Comparison of ENCODE assay signal across 25 cellular contexts in genomic region chr17:16504974-16505373, GRCh38. TPM values are rescaled to one million over a fixed set of nuclear protein-coding genes. Genes with fewer than 3 reads are reported as not detected.
DNase-seq lines count a peak whose midpoint lies in the region; ATAC-seq, FAIRE-seq and TF ChIP-seq lines count a peak whose summit lies in the region.
"Had no signal": no experiment of that assay in that cellular context is flagged by ENCODE, and none has a peak within 500 bp of the region (broad histone marks: within the 10 kb centered on the region; RNA-seq: fewer than 3 reads in every experiment).

No MANE protein-coding gene starts in this region.

- H3K4me2 ChIP-seq in HepG2 (ENCODE audit: low read depth, low read length) (no peak overlapping the region), hepatocyte (no peak overlapping the region)
- H3K4me2 ChIP-seq: BLaER1 had no signal

- POLR2A ChIA-PET in HepG2 (lab: Yijun Ruan, JAX), result no interaction called here

- H3K27me3 ChIP-seq in liver (ENCODE audit: control insufficient read depth in 4 of 4, insufficient read depth in 4 of 4, low read length in 3 of 4) (no peaks in the 10 kb centered on the region), HepG2 (ENCODE audit: control insufficient read depth in 1 of 2, insufficient read depth in 2 of 2, low read length in 2 of 2) (peaks cover 0 to 3% of the 10 kb centered on the region in 2 experiments; a peak in 1 of 5 replicates), hepatocyte (no peaks in the 10 kb centered on the region), mucosa of rectum (ENCODE audit: control insufficient read depth in 2 of 2, insufficient read depth in 2 of 2, low read length in 2 of 2) (no peaks in the 10 kb centered on the region), transverse colon (no peaks in the 10 kb centered on the region)
- H3K27me3 ChIP-seq: BLaER1 had no signal

- in situ Hi-C loops in HepG2 (cut with HindIII; ENCODE audit: extremely low pct_ligation_motif_present, low pct_unique_long_range_greater_than_20kb) (no loop called here), transverse colon (cut with MboI; ENCODE audit: low pct_ligation_motif_present in 1 of 4, low pct_unique_long_range_greater_than_20kb in 1 of 4, low sequenced_read_pairs in 3 of 4) (loop anchor here in 2 of 4 donors (25.0 kb wide), 1 partner anchor 143 kb away; the partner anchor contains the start of gene CENPV (in 2 of the 2))

- H3K79me2 ChIP-seq in HepG2 (ENCODE audit: insufficient read depth, low read length) (no peaks in the 10 kb centered on the region), hepatocyte (no peaks in the 10 kb centered on the region)

- H3K4me1 ChIP-seq in liver (ENCODE audit: control insufficient read depth in 4 of 4, insufficient read depth in 4 of 4, low read length in 3 of 4) (no peaks in the 10 kb centered on the region), HepG2 (ENCODE audit: insufficient read depth, low read length) (0 out of 2 replicates have a peak, but pooled peaks cover 4% of the 10 kb centered on the region), hepatocyte (ENCODE audit: insufficient read depth) (peaks cover 3% of the 10 kb centered on the region), mucosa of rectum (ENCODE audit: control insufficient read depth in 2 of 2, insufficient read depth in 2 of 2, low read length in 2 of 2) (peaks cover 12 to 24% of the 10 kb centered on the region in 2 donors), transverse colon (peaks cover 0 to 26% (median 12%) of the 10 kb centered on the region in 4 donors)

- no peak for ATAC-seq in HepG2
- ATAC-seq: CD8-positive, alpha-beta T cell had no signal

- H2AFZ ChIP-seq in HepG2 (ENCODE audit: low read length), result no peak overlapping the region
- H2AFZ ChIP-seq in hepatocyte, result no peak overlapping the region
- H2AFZ ChIP-seq: GM23248 had no signal

- no peak for DNase-seq in HepG2 (ENCODE audit: low spot score)
- DNase-seq in hepatocyte (ENCODE audit: low spot score), result no peak
- no peak for DNase-seq in transverse colon
- DNase-seq in retina, result no peak
- DNase-seq in activated CD4-positive, alpha-beta T cell treated with anti-CD3 and anti-CD28 coated beads for 4 hours, result no peak
- DNase-seq in NCI-H1092 (lab: John Stamatoyannopoulos, UW), result no peak
- DNase-seq: CD4-positive, CD25-positive, alpha-beta regulatory T cell; CD8-positive, alpha-beta T cell; DMS 273 treated with DMSO at 0.1 percent for 48 hours; DMS53; DMS79 treated with DMSO at 0.1 percent for 48 hours; GF-D8; GM23248; H7; HCEC 1CT had no signal

- no peak for TF ChIP-seq RAD21 in liver (IDR thresholded peaks at IDR 0.05)
- TF ChIP-seq RAD21 in HepG2 (CRISPR knock-in tag; IDR thresholded peaks at IDR 0.05), result no peak

- no TSS peak for BruUV-seq in HepG2 (replicated peaks; lab: Mats Ljungman, UMichigan)

- no peak for TF ChIP-seq CTCF in liver (IDR thresholded peaks at IDR 0.05; ENCODE audit: low read depth, low read length, missing input control)
- TF ChIP-seq CTCF in HepG2 (CRISPR knock-in tag; IDR thresholded peaks at IDR 0.05), result no peak
- no peak for TF ChIP-seq CTCF in hepatocyte (IDR thresholded peaks at IDR 0.05; ENCODE audit: poor library complexity)
- TF ChIP-seq CTCF in transverse colon (IDR thresholded peaks at IDR 0.05), result no peak

- H4K20me1 ChIP-seq in HepG2 (ENCODE audit: insufficient read depth, low read length) (no peaks in the 10 kb centered on the region), hepatocyte (ENCODE audit: insufficient read depth, poor library complexity, severe bottlenecking) (no peaks in the 10 kb centered on the region)
- H4K20me1 ChIP-seq: BLaER1 had no signal

- CTCF ChIA-PET in HepG2 (lab: Yijun Ruan, JAX; ENCODE audit: low intra/inter-chr PET ratio, low total read pairs), result no interaction called here

- no peak for FAIRE-seq in HepG2 (lab: Jason Lieb, UNC)
- FAIRE-seq: A204.1, D721Med, GM12891, GM18507, H1 had no signal

- H3K9ac ChIP-seq in liver (ENCODE audit: low read depth in 1 of 2, low read length in 2 of 2), result no peak overlapping the region
- H3K9ac ChIP-seq in HepG2 (ENCODE audit: insufficient read depth, low read depth, low read length), result no peak overlapping the region
- no peak overlapping the region for H3K9ac ChIP-seq in mucosa of rectum (ENCODE audit: low read depth in 1 of 2, low read length in 2 of 2)
- H3K9ac ChIP-seq: BLaER1, GM23248 had no signal

- TF ChIP-seq EP300 in HepG2 (IDR thresholded peaks at IDR 0.05; ENCODE audit: low read depth in 2 of 2, low read length in 2 of 2), result no peak
- TF ChIP-seq EP300 in HepG2 (CRISPR knock-in tag; IDR thresholded peaks at IDR 0.05; ENCODE audit: borderline replicate concordance), result no peak
- no peak for TF ChIP-seq EP300 in transverse colon (IDR thresholded peaks at IDR 0.05; ENCODE audit: low read depth)

- H3K27ac ChIP-seq in liver (ENCODE audit: low read depth in 1 of 2, low read length in 2 of 2), result no peak overlapping the region
- no peak overlapping the region for H3K27ac ChIP-seq in HepG2 (ENCODE audit: extremely low read length, insufficient read depth, low read length)
- H3K27ac ChIP-seq in hepatocyte, result peak overlapping the region; percentile 53
- peak overlapping the region; percentile 36 to 59 for H3K27ac ChIP-seq in mucosa of rectum (ENCODE audit: low read depth in 2 of 2, low read length in 2 of 2)
- peak overlapping the region; percentile 30 to 46 (median 40) for H3K27ac ChIP-seq in transverse colon
- H3K27ac ChIP-seq: 22Rv1, BLaER1, C4-2B, GM23248 had no signal

- H3K4me3 ChIP-seq in liver (ENCODE audit: low read depth in 1 of 3, low read length in 3 of 3), result no peak overlapping the region
- H3K4me3 ChIP-seq in HepG2 (replicated peaks in 1 of 3; ENCODE audit: insufficient read depth in 1 of 3, low read depth in 2 of 3, low read length in 3 of 3), result no peak overlapping the region
- H3K4me3 ChIP-seq in hepatocyte, result no peak overlapping the region
- H3K4me3 ChIP-seq in mucosa of rectum (ENCODE audit: low read length in 2 of 2), result no peak overlapping the region
- H3K4me3 ChIP-seq in transverse colon, result no peak overlapping the region
- H3K4me3 ChIP-seq: BLaER1, GM23248 had no signal

- 76% methylated on average over 3 of the region's 3 CpGs for WGBS in liver
- WGBS in HepG2 (ENCODE audit: low lambda C conversion rate), result 25% methylated on average over 3 of the region's 3 CpGs
- whole genome bisulfite sequencing in hepatocyte (ENCODE audit: low lambda C conversion rate, missing lambda C conversion rate), result 73% methylated on average over 3 of the region's 3 CpGs
- 50 to 58% methylated on average over 3 of the region's 3 CpGs for WGBS in transverse colon (ENCODE audit: low coverage in 1 of 2), 2 donors

- H3K9me2 ChIP-seq in hepatocyte (replicated peaks; ENCODE audit: insufficient read depth), result no peaks in the 10 kb centered on the region

- TF ChIP-seq POLR2A in HepG2 (IDR thresholded peaks at IDR 0.05; ENCODE audit: insufficient read depth in 1 of 2, low read depth in 2 of 2, low read length in 2 of 2) (no peak), transverse colon (IDR thresholded peaks at IDR 0.05) (no peak)

- H3K36me3 ChIP-seq in liver (ENCODE audit: control insufficient read depth in 4 of 4, insufficient read depth in 3 of 4, low read depth in 1 of 4, low read length in 3 of 4), result no peaks in the 10 kb centered on the region
- H3K36me3 ChIP-seq in HepG2 (replicated peaks in 1 of 2; ENCODE audit: control insufficient read depth in 1 of 2, insufficient read depth in 2 of 2, low read length in 2 of 2), result no peaks in the 10 kb centered on the region
- H3K36me3 ChIP-seq in hepatocyte (replicated peaks; ENCODE audit: insufficient read depth, low read depth), result no peaks in the 10 kb centered on the region
- no peaks in the 10 kb centered on the region for H3K36me3 ChIP-seq in mucosa of rectum (ENCODE audit: control insufficient read depth in 2 of 2, insufficient read depth in 2 of 2, low read length in 2 of 2)
- H3K36me3 ChIP-seq in transverse colon, result no peaks in the 10 kb centered on the region
- H3K36me3 ChIP-seq: BLaER1 had no signal

- intact Hi-C loops in HepG2 (cut with micrococcal nuclease; ENCODE audit: unreplicated experiment), result no loop called here
- intact Hi-C loops in transverse colon (cut with DNase I; ENCODE audit: low total_unique reads), result no loop called here

- no peaks in the 10 kb centered on the region for H3K9me3 ChIP-seq in liver (ENCODE audit: control insufficient read depth in 4 of 4, low read length in 3 of 4)
- H3K9me3 ChIP-seq in HepG2 (ENCODE audit: low read length), result no peaks in the 10 kb centered on the region
- H3K9me3 ChIP-seq in hepatocyte (ENCODE audit: low read depth), result no peaks in the 10 kb centered on the region
- no peaks in the 10 kb centered on the region for H3K9me3 ChIP-seq in mucosa of rectum (ENCODE audit: control insufficient read depth in 2 of 2, low read length in 2 of 2)
- H3K9me3 ChIP-seq in transverse colon, result no peaks in the 10 kb centered on the region
- H3K9me3 ChIP-seq: BLaER1 had no signal

TF ChIP-seq in HepG2, 621 proteins besides CTCF, POLR2A, EP300 and RAD21 (continues in another document):
- TF ChIP-seq ZNF557 (CRISPR knock-in tag; IDR thresholded peaks at IDR 0.05), result no peak

RNA-seq across cellular contexts. Expression of gene LRRC75A, which starts 13.0 kb away (rescaled TPM):
- total RNA-seq in liver (10 to 100 TPM in 1 of 2 donors, under 1 TPM in 1; 0.33 to 22.6 TPM), HepG2 (2016; rRNA removed; fragmentation: Illumina TruSeq; extraction: Trizol) (0.06 TPM in 1 of 2 replicates, not detected in the other), hepatocyte (15.0 and 18.0 TPM in 2 replicates), transverse colon (100 to 1,000 TPM in 2 of 4 donors, 10 to 100 TPM in 2; 67.9 to 194 (median 115) TPM)
- polyA plus RNA-seq in liver (under 1 TPM; 0.08 to 0.42 TPM), HepG2 (2011; rRNA removed) (0.03 and 0.18 TPM in 2 replicates), hepatocyte (7.7 and 10.7 TPM in 2 replicates)
- not detected in 2 replicates for total RNA-seq in HepG2 (2016; cell fraction: cytosol; rRNA removed; fragmentation: Illumina TruSeq; extraction: Trizol; ENCODE audit: low read depth)
- total RNA-seq in HepG2 (2016; cell fraction: insoluble cytoplasmic fraction; rRNA removed; fragmentation: Illumina TruSeq; extraction: Trizol), result 0.10 TPM in 1 of 2 replicates, not detected in the other
- 0.15 and 0.21 TPM in 2 replicates for total RNA-seq in HepG2 (2016; cell fraction: membrane; rRNA removed; fragmentation: Illumina TruSeq; extraction: Trizol)
- not detected in 2 replicates for total RNA-seq in HepG2 (2016; cell fraction: nucleus; rRNA removed; fragmentation: Illumina TruSeq; extraction: Trizol)
- polyA plus RNA-seq in HepG2 (2011; cell fraction: cytosol; rRNA removed), result 0.04 and 0.06 TPM in 2 replicates
- polyA plus RNA-seq in HepG2 (2011; cell fraction: nucleus; rRNA removed), result 0.10 and 0.12 TPM in 2 replicates
- 0.64 and 0.87 TPM in 2 replicates for polyA plus RNA-seq in HepG2 (2012)
- not detected in 2 replicates for polyA plus RNA-seq in HepG2 (2016; cell fraction: cytosol; fragmentation: Illumina TruSeq; extraction: Trizol; ENCODE audit: low read depth)
- not detected in 2 replicates for polyA plus RNA-seq in HepG2 (2016; cell fraction: insoluble cytoplasmic fraction; fragmentation: Illumina TruSeq; extraction: Trizol; ENCODE audit: low read depth)
- polyA plus RNA-seq in HepG2 (2016; cell fraction: membrane; fragmentation: Illumina TruSeq; extraction: Trizol; ENCODE audit: low read depth), result 0.08 TPM in 1 of 2 replicates, not detected in the other
- not detected in 2 replicates for polyA plus RNA-seq in HepG2 (2016; cell fraction: nucleus; fragmentation: Illumina TruSeq; extraction: Trizol; ENCODE audit: insufficient read depth, low read depth)
- polyA minus RNA-seq in HepG2 (2011; rRNA and poly(A)+ RNA removed; ENCODE audit: low replicate concordance), result 1.6 TPM in 1 of 2 replicates, not detected in the other
- polyA minus RNA-seq in HepG2 (2011; cell fraction: cytosol; rRNA and poly(A)+ RNA removed), result not detected in 2 replicates
- polyA minus RNA-seq in HepG2 (2011; cell fraction: nucleus; rRNA and poly(A)+ RNA removed), result 0.25 TPM in 1 of 2 replicates, not detected in the other

Comparison
In these comparisons a context has a peak if more than half of its experiments do, and no peak if none do; other contexts are left out.
1. H3K27ac ChIP-seq: peak in hepatocyte (single experiment), mucosa of rectum (2 of 2) and transverse colon (4 of 4); none in liver (0 of 2) and HepG2 (single experiment).